Comparison of ENCODE assay signal across 8 cellular contexts in the genomic region with DNA sequence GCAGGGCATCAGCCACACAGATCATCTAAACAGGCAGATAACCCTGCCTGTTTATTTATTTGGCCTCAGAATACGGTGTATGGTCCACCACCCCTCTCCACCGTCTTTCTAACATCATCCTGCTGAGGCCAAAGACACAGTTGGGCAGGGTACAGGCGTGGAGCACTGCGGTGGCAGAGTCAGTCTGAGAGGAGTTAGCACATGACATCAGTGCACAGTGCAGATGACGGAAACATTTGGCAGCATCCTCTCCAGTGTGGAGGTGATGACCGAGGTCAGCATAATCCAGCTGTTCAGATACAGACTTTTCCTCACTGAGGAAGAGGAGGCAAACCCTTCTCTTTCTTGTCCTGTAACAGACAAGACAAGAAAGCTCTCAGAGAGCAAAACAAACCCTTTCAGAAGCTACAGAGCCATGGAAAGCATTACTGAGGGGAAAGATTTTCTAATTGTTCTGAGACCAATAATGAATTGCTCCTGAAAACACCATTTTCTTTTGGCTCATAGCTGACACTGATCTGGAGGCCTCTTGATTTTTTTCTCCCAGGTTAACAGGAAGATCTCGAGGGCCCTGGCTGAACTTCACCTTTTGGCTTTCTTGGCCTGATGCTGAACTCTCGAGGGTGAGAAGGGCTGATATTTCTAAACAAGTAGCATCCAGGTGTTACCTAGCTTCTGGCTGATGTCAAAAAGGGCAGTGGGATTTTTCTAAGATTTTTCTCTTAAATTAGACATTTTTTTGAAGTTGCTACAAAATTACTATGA. TPM values are rescaled to one million over a fixed set of nuclear protein-coding genes. Genes with fewer than 3 reads are reported as not detected.
DNase-seq lines count a peak whose midpoint lies in the region; ATAC-seq, FAIRE-seq and TF ChIP-seq lines count a peak whose summit lies in the region.

No MANE protein-coding gene starts in this region.

- no peaks in the 10 kb centered on the region for H3K9me3 ChIP-seq in OCI-LY7 (ENCODE audit: low read length)
- H3K9me3 ChIP-seq in endodermal cell (ENCODE audit: control insufficient read depth, low read length): no peaks in the 10 kb centered on the region

- 87 to 88% methylated on average over 5 to 8 of the region's 8 CpGs for WGBS in endodermal cell (ENCODE audit: insufficient coverage in 1 of 2, insufficient read length in 1 of 2), 2 experiments

- H3K36me3 ChIP-seq in GM23338 (ENCODE audit: insufficient read depth) (no peaks in the 10 kb centered on the region), OCI-LY7 (ENCODE audit: insufficient read depth, low read length) (peaks cover 12% of the 10 kb centered on the region; the same call in 1 of the 2 replicates), endodermal cell (ENCODE audit: control insufficient read depth, insufficient read depth, low read length) (no peaks in the 10 kb centered on the region)

- no peak for TF ChIP-seq CTCF in GM23338 (conservative IDR thresholded peaks at IDR 0.05; ENCODE audit: low read depth in 2 of 2)
- no peak for TF ChIP-seq CTCF in OCI-LY7 (conservative IDR thresholded peaks at IDR 0.05; ENCODE audit: low read length)
- TF ChIP-seq CTCF in endodermal cell (conservative IDR thresholded peaks at IDR 0.05): no peak

- in situ Hi-C loops in G401 (cut with HindIII; ENCODE audit: low sequenced_read_pairs): no loop called here

- peak; percentile 18; the same call in 1 of the 3 replicates for ATAC-seq in GM23338
- peak; percentile 58 to 75 for ATAC-seq in activated naive CD4-positive, alpha-beta T cell treated with anti-CD3 and anti-CD28 coated beads, Interleukin-2, amount 50 U/mL, for 72 hours

- H3K27ac Mint-ChIP-seq in GM23338: no peak overlapping the region
- peak overlapping the region; percentile 93 for H3K27ac Mint-ChIP-seq in activated naive CD4-positive, alpha-beta T cell treated with anti-CD3 and anti-CD28 coated beads, Interleukin-2, amount 50 U/mL, for 72 hours
- no peak overlapping the region for H3K27ac Mint-ChIP-seq in endodermal cell

- no peak overlapping the region for H3K9ac ChIP-seq in endodermal cell (ENCODE audit: extremely low read depth, low read length, poor library complexity, severe bottlenecking)

- H3K4me1 ChIP-seq in GM23338 (ENCODE audit: insufficient read depth): peaks cover 19% of the 10 kb centered on the region
- peaks cover 38% of the 10 kb centered on the region for H3K4me1 ChIP-seq in OCI-LY7 (ENCODE audit: insufficient read depth, low read length, poor library complexity, severe bottlenecking)
- H3K4me1 ChIP-seq in endodermal cell (ENCODE audit: control insufficient read depth, insufficient read depth, low read length): peaks cover 10% of the 10 kb centered on the region

- no peak overlapping the region for H2AFZ ChIP-seq in GM23338
- peak overlapping the region; percentile 33; the same call in 1 of the 2 replicates for H2AFZ ChIP-seq in OCI-LY7 (ENCODE audit: low read length)

- H3K79me2 ChIP-seq in GM23338 (replicated peaks; ENCODE audit: insufficient read depth) (peaks cover 6% of the 10 kb centered on the region; the same call in 1 of the 2 replicates), OCI-LY7 (ENCODE audit: insufficient read depth, low read depth, low read length) (peaks cover 24% of the 10 kb centered on the region; the same call in 1 of the 2 replicates)

- H3K4me3 Mint-ChIP-seq in GM23338 (peak overlapping the region; percentile 42; the same call in 1 of the 3 replicates), endodermal cell (no peak overlapping the region)

- no peaks in the 10 kb centered on the region for H3F3A ChIP-seq in GM23338 (replicated peaks; ENCODE audit: low read depth)

- no TSS peak for BruUV-seq in OCI-LY7 (replicated peaks; lab: Mats Ljungman, UMichigan)

- POLR2A ChIA-PET in OCI-LY7 (lab: Charles Lee): interaction anchor here (0.6 to 5.1 kb wide), 15 partner anchors 7 to 403 kb away, joined by 3 to 33 read pairs (median 4); partner anchors contain the start of gene NFKBIZ

- H3K36me3 Mint-ChIP-seq in GM23338 (ENCODE audit: low read depth) (no peaks in the 10 kb centered on the region), endodermal cell (ENCODE audit: low read depth) (no peaks in the 10 kb centered on the region)
- H3K36me3 Mint-ChIP-seq in activated naive CD4-positive, alpha-beta T cell treated with anti-CD3 and anti-CD28 coated beads, Interleukin-2, amount 50 U/mL, for 72 hours: peaks cover 26 to 48% of the 10 kb centered on the region in 2 donors

- no peaks in the 10 kb centered on the region for H3K27me3 ChIP-seq in GM23338 (ENCODE audit: insufficient read depth)
- H3K27me3 ChIP-seq in endodermal cell (ENCODE audit: control insufficient read depth, insufficient read depth, low read length, poor library complexity, severe bottlenecking): no peaks in the 10 kb centered on the region

- CTCF ChIA-PET in OCI-LY7 (lab: Charles Lee; ENCODE audit: unreplicated experiment): interaction anchor here (0.9 to 1.6 kb wide), 2 partner anchors 20 to 396 kb away, joined by 3 to 6 read pairs; partner anchors contain the start of gene NFKBIZ

- no peaks in the 10 kb centered on the region for H4K20me1 ChIP-seq in GM23338 (replicated peaks; ENCODE audit: insufficient read depth)
- no peaks in the 10 kb centered on the region for H4K20me1 ChIP-seq in OCI-LY7 (ENCODE audit: insufficient read depth, low read length)

- H3K4me2 ChIP-seq in GM23338 (0 out of 2 replicates have a peak overlapping the region, but pooled peaks have one; percentile 36), OCI-LY7 (ENCODE audit: low read length) (peak overlapping the region; percentile 93)

- H3K9me3 Mint-ChIP-seq in GM23338 (no peaks in the 10 kb centered on the region), endodermal cell (no peaks in the 10 kb centered on the region)
- no peaks in the 10 kb centered on the region for H3K9me3 Mint-ChIP-seq in activated naive CD4-positive, alpha-beta T cell treated with anti-CD3 and anti-CD28 coated beads, Interleukin-2, amount 50 U/mL, for 72 hours

- intact Hi-C loops in OCI-LY7 (cut with micrococcal nuclease; ENCODE audit: unreplicated experiment): no loop called here

- H3K4me3 ChIP-seq in GM23338 (no peak overlapping the region), OCI-LY7 (ENCODE audit: low read depth, low read length, poor library complexity, severe bottlenecking) (peak overlapping the region; percentile 71), endodermal cell (ENCODE audit: low read length) (no peak overlapping the region)

- no peaks in the 10 kb centered on the region for H3K9me2 ChIP-seq in GM23338 (ENCODE audit: insufficient read depth)
- no peaks in the 10 kb centered on the region for H3K9me2 ChIP-seq in OCI-LY7 (ENCODE audit: insufficient read depth, low read length)

- H3K27me3 Mint-ChIP-seq in GM23338 (ENCODE audit: insufficient read depth, low read depth, poor library complexity) (peaks cover 6% of the 10 kb centered on the region), endodermal cell (ENCODE audit: insufficient read depth) (no peaks in the 10 kb centered on the region)

- H3K4me1 Mint-ChIP-seq in GM23338 (peaks cover 17% of the 10 kb centered on the region), endodermal cell (peaks cover 20% of the 10 kb centered on the region)

- DNase-seq in G401 (ENCODE audit: low spot score) (peak; percentile 34), GM23338 (ENCODE audit: low spot score) (no peak), OCI-LY7 (ENCODE audit: low spot score) (peak; percentile 46), endodermal cell (no peak), cerebellar cortex (ENCODE audit: low spot score) (no peak)
- DNase-seq in activated naive CD4-positive, alpha-beta T cell treated with anti-CD3 and anti-CD28 coated beads, Interleukin-2, amount 50 U/mL, for 72 hours (ENCODE audit: low spot score in 2 of 2): peak; percentile 28 to 67
- DNase-seq in stimulated activated CD4-positive, alpha-beta T cell treated with anti-CD3 and anti-CD28 coated beads, Interleukin-2, amount 100 ng/mL, for 24 hours: peak; percentile 55 to 57

- peak; percentile 45 for FAIRE-seq in islet of Langerhans (lab: Jason Lieb, UNC)

- H3K27ac ChIP-seq in GM23338 (ENCODE audit: low read depth) (no peak overlapping the region), OCI-LY7 (ENCODE audit: low read depth, low read length, poor library complexity, severe bottlenecking) (no peak overlapping the region), endodermal cell (ENCODE audit: low read depth, low read length) (no peak overlapping the region)

TF ChIP-seq in GM23338, 12 proteins besides CTCF, POLR2A, EP300 and RAD21 (continues in another document):
- TF ChIP-seq STAT1 (IDR thresholded peaks at IDR 0.05; ENCODE audit: unreplicated experiment) (no peak), POLR2AphosphoS5 (IDR thresholded peaks at IDR 0.05; ENCODE audit: low read depth) (no peak), EZH2 (IDR thresholded peaks at IDR 0.05; ENCODE audit: low read depth, unreplicated experiment) (no peak), ZNF331 (CRISPR knock-in tag; IDR thresholded peaks at IDR 0.05; ENCODE audit: low read depth) (no peak), NANOG (IDR thresholded peaks at IDR 0.05; ENCODE audit: borderline replicate concordance) (no peak), EZH2phosphoT487 (IDR thresholded peaks at IDR 0.05; ENCODE audit: unreplicated experiment) (no peak)

RNA-seq across cellular contexts. Expression of gene NFKBIZ, which starts 20.1 kb away (rescaled TPM):
- 4.7 and 15.7 TPM in 2 replicates for total RNA-seq in G401 (2014; rRNA removed; shearing (Covaris generic))
- total RNA-seq in GM23338 (2014; rRNA removed; shearing (Covaris generic)): 13.1 and 18.2 TPM in 2 replicates
- polyA plus RNA-seq in GM23338 (2016; fragmentation: Nextera tagmentation; extraction: Ambion mirVana): 14.1 TPM in 2 replicates
- 11.8 and 14.1 TPM in 2 replicates for total RNA-seq in OCI-LY7 (2014; rRNA removed; shearing (Covaris generic))
- total RNA-seq in OCI-LY7 (2022) (26.6 and 33.3 TPM in 2 replicates), endodermal cell (1 to 10 TPM; 5.9 to 6.6 TPM)
- total RNA-seq in activated naive CD4-positive, alpha-beta T cell treated with anti-CD3 and anti-CD28 coated beads, Interleukin-2, amount 50 U/mL, for 72 hours: 10 to 100 TPM; 57.3 to 62.6 TPM
- 4.8 TPM for polyA plus RNA-seq in endodermal cell (2013, experiment 1 of 2)
- 4.6 TPM for polyA plus RNA-seq in endodermal cell (2013, experiment 2 of 2)

RNA-seq across cellular contexts. Expression of gene NXPE3, which starts 50.2 kb away (rescaled TPM):
- 12.3 and 13.9 TPM in 2 replicates for total RNA-seq in G401 (2014; rRNA removed; shearing (Covaris generic))
- total RNA-seq in GM23338 (2014; rRNA removed; shearing (Covaris generic)): 20.8 and 26.5 TPM in 2 replicates
- 11.7 and 13.3 TPM in 2 replicates for polyA plus RNA-seq in GM23338 (2016; fragmentation: Nextera tagmentation; extraction: Ambion mirVana)
- 16.7 and 17.9 TPM in 2 replicates for total RNA-seq in OCI-LY7 (2014; rRNA removed; shearing (Covaris generic))
- total RNA-seq in OCI-LY7 (2022) (59.2 and 64.3 TPM in 2 replicates), endodermal cell (1 to 10 TPM; 6.9 to 7.7 TPM)
- total RNA-seq in activated naive CD4-positive, alpha-beta T cell treated with anti-CD3 and anti-CD28 coated beads, Interleukin-2, amount 50 U/mL, for 72 hours: 10 to 100 TPM; 17.3 to 21.4 TPM
- 12.3 TPM for polyA plus RNA-seq in endodermal cell (2013, experiment 1 of 2)
- 11.6 TPM for polyA plus RNA-seq in endodermal cell (2013, experiment 2 of 2)

Comparison
In these comparisons a context has a peak if more than half of its experiments do, and no peak if none do; other contexts are left out.
1. DNase-seq: peak in G401 (single experiment), OCI-LY7 (single experiment), activated naive CD4-positive, alpha-beta T cell treated with anti-CD3 and anti-CD28 coated beads, Interleukin-2, amount 50 U/mL, for 72 hours (2 of 2) and stimulated activated CD4-positive, alpha-beta T cell treated with anti-CD3 and anti-CD28 coated beads, Interleukin-2, amount 100 ng/mL, for 24 hours (2 of 2); none in GM23338 (single experiment), endodermal cell (single experiment) and cerebellar cortex (single experiment).
2. H3K27ac Mint-ChIP-seq: peak in activated naive CD4-positive, alpha-beta T cell treated with anti-CD3 and anti-CD28 coated beads, Interleukin-2, amount 50 U/mL, for 72 hours (2 of 2); none in GM23338 (single experiment) and endodermal cell (single experiment).